ENCODE assay signal across 24 cellular contexts in the genomic region with DNA sequence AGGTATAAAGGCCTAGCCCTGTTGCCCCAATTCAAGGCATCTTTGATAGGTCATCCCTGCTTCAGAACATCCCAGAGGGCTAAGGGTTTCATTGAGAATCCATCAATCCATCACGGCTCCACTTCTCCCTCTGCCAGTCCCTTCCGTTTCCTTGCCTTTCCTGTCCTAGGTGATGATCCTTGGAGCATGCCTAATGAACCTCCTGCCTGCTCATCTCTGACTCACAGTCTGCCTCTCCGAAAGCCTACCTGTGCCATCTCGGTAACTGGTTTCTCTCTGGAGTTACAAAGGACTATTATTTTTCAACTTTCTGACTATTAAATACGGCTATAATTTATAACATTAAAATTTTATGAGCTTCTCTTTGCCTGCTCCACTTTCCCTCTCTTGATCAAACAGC.
"Had no signal": no experiment of that assay in that cellular context is flagged by ENCODE, and none has a peak within 500 bp of the region (broad histone marks: within the 10 kb centered on the region; RNA-seq: fewer than 3 reads in every experiment).

No MANE protein-coding gene starts in this region.

- H3K4me1 ChIP-seq: esophagus muscularis mucosa, heart right ventricle, psoas muscle, right atrium auricular region, thyroid gland had no signal

- H3K4me2 ChIP-seq: smooth muscle cell had no signal

- H3K4me3 ChIP-seq: coronary artery, esophagus muscularis mucosa, heart right ventricle, psoas muscle, right atrium auricular region, smooth muscle cell, stomach, thyroid gland, upper lobe of left lung had no signal

- H2AFZ ChIP-seq: parathyroid adenoma had no signal

- H3K27ac ChIP-seq: coronary artery, esophagus muscularis mucosa, heart right ventricle, parathyroid adenoma, psoas muscle, right atrium auricular region, stomach, thyroid gland, upper lobe of left lung had no signal

- H3K9me3 ChIP-seq: esophagus muscularis mucosa, psoas muscle, right atrium auricular region, stomach, thyroid gland, upper lobe of left lung had no signal

- DNase-seq: activated CD4-positive, alpha-beta T cell treated with anti-CD3 and anti-CD28 coated beads for 36 hours; activated CD4-positive, CD25-positive, alpha-beta regulatory T cell; activated CD8-positive, alpha-beta memory T cell treated with anti-CD3 and anti-CD28 coated beads, Interleukin-2, amount 10 ng/mL, durations not matched to agents 7 days and 5 days; activated CD8-positive, alpha-beta T cell treated with anti-CD3 and anti-CD28 coated beads, Interleukin-2, amount 10 ng/mL, durations not matched to agents 7 days and 5 days; activated naive CD4-positive, alpha-beta T cell; activated T-cell treated with anti-CD3 and anti-CD28 coated beads for 4 hours; activated T-cell treated with anti-CD3 and anti-CD28 coated beads, Interleukin-2, amount 50 U/mL, for 72 hours; effector memory CD8-positive, alpha-beta T cell; foreskin melanocyte; heart right ventricle; left cardiac atrium; naive thymus-derived CD4-positive, alpha-beta T cell; psoas muscle; stimulated activated CD4-positive, alpha-beta T cell treated with anti-CD3 and anti-CD28 coated beads, Interleukin-1b, Interleukin-23, amount 100 ng/mL, for 48 hours; stimulated activated naive B cell treated with anti-CD40 and anti-IgM and Interleukin-4, amounts not matched to agents 10 μg/mL and 1 μg/mL and 100 μg/mL, for 72 hours; stomach; thyroid gland; upper lobe of left lung had no signal

- H3K36me3 ChIP-seq: esophagus muscularis mucosa, heart right ventricle, right atrium auricular region, stomach, thyroid gland, upper lobe of left lung had no signal

- H3K27me3 ChIP-seq: esophagus muscularis mucosa, heart right ventricle, right atrium auricular region, stomach, thyroid gland, upper lobe of left lung had no signal

- H3K79me2 ChIP-seq: parathyroid adenoma had no signal

- ATAC-seq: activated CD4-positive, alpha-beta T cell treated with anti-CD3 and anti-CD28 coated beads for 36 hours; activated CD8-positive, alpha-beta memory T cell treated with anti-CD3 and anti-CD28 coated beads, Interleukin-2, amount 10 ng/mL, durations not matched to agents 7 days and 5 days; activated CD8-positive, alpha-beta T cell treated with anti-CD3 and anti-CD28 coated beads, Interleukin-2, amount 10 ng/mL, durations not matched to agents 7 days and 5 days; activated naive CD4-positive, alpha-beta T cell treated with anti-CD3 and anti-CD28 coated beads, Interleukin-2, amount 50 U/mL, for 72 hours; activated T-cell treated with anti-CD3 and anti-CD28 coated beads, Interleukin-2, amount 50 U/mL, for 72 hours; effector memory CD8-positive, alpha-beta T cell; heart right ventricle; left cardiac atrium; naive thymus-derived CD4-positive, alpha-beta T cell; psoas muscle; stimulated activated naive B cell treated with anti-CD40 and anti-IgM and Interleukin-4, amounts not matched to agents 10 μg/mL and 1 μg/mL and 100 μg/mL, for 72 hours had no signal
